ENCODE assay signal across 1 cellular context in genomic region chr6:3031857-3032256, GRCh38.
TF ChIP-seq lines count a peak whose summit lies in the region.

No MANE protein-coding gene starts in this region.

TF ChIP-seq in WTC11, 78 proteins besides CTCF, POLR2A, EP300 and RAD21 (continued from another document):
- TF ChIP-seq E2F1 (CRISPR knock-in tag; IDR thresholded peaks at IDR 0.05) (no peak), MAX (CRISPR knock-in tag; IDR thresholded peaks at IDR 0.05) (no peak), GABPB1 (CRISPR knock-in tag; IDR thresholded peaks at IDR 0.05) (no peak), NFYB (CRISPR knock-in tag; conservative IDR thresholded peaks at IDR 0.05; ENCODE audit: low read depth) (no peak), ZNF396 (CRISPR knock-in tag; IDR thresholded peaks at IDR 0.05; ENCODE audit: borderline replicate concordance) (no peak), AR (CRISPR knock-in tag; IDR thresholded peaks at IDR 0.05) (no peak), GTF2I (CRISPR knock-in tag; conservative IDR thresholded peaks at IDR 0.05) (no peak), NR2C2 (CRISPR knock-in tag; IDR thresholded peaks at IDR 0.05) (no peak), PRDM15 (CRISPR knock-in tag; IDR thresholded peaks at IDR 0.05) (no peak), ZBTB43 (CRISPR knock-in tag; IDR thresholded peaks at IDR 0.05) (no peak), ATF6 (CRISPR knock-in tag; IDR thresholded peaks at IDR 0.05) (no peak)
TF ChIP-seq in WTC11: peak in this region for 0.
